26 cellular contexts compared by ENCODE assay signal in the genomic region with DNA sequence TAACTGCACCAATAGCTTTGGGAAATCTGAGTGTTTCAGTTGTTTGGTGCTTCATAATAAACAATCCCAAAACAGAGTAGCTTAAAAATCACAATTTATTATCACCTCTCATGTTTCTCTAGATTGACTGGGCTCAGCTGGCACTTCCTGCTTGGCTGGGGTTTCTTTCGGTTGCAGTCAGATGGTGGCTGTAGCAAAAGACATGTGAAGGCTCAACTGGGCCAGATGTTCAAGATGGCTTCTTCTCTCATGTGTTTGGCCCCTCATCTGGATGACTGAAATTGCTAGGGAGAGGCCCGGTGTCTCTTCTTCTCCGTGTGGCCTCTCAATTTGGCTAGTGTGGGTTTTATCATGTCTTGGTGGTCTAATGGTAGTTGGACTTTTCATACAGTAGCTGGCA. TPM values are rescaled to one million over a fixed set of nuclear protein-coding genes. Genes with fewer than 3 reads are reported as not detected.
"Had no signal": no experiment of that assay in that cellular context is flagged by ENCODE, and none has a peak within 500 bp of the region (broad histone marks: within the 10 kb centered on the region; RNA-seq: fewer than 3 reads in every experiment).

No MANE protein-coding gene starts in this region.

- H3K4me1 Mint-ChIP-seq: natural killer cell had no signal

- H3K4me1 ChIP-seq: testis had no signal

- H3K36me3 ChIP-seq: left ventricle myocardium inferior, ovary, right atrium auricular region, right lobe of liver, thyroid gland, transverse colon, upper lobe of left lung had no signal

- H3K27ac ChIP-seq: hepatocyte, left ventricle myocardium inferior, ovary, right atrium auricular region, right lobe of liver, testis, thyroid gland, transverse colon, upper lobe of left lung had no signal

- H3K27me3 ChIP-seq: hepatocyte, ovary, right atrium auricular region, testis, thyroid gland, upper lobe of left lung had no signal

- H3K79me2 ChIP-seq: hepatocyte had no signal

- H3K9me3 ChIP-seq: left ventricle myocardium inferior, ovary, right atrium auricular region, right lobe of liver, testis, thyroid gland, transverse colon, upper lobe of left lung had no signal

- H3K9me3 Mint-ChIP-seq: stimulated activated memory B cell treated with anti-CD40 and anti-IgM and Interleukin-4, amounts not matched to agents 10 μg/mL and 1 μg/mL and 100 μg/mL, for 72 hours; stimulated activated naive CD8-positive, alpha-beta T cell treated with anti-CD3 and anti-CD28 coated beads, Interleukin-15, amount 100 ng/mL, for 72 hours had no signal

- H2AFZ ChIP-seq: hepatocyte had no signal

- H3K4me2 ChIP-seq: hepatocyte, smooth muscle cell had no signal

- H3K27ac Mint-ChIP-seq: mesothelial cell of epicardium; naive B cell; natural killer cell; progenitor cell of endocrine pancreas; stimulated activated memory B cell treated with anti-CD40 and anti-IgM and Interleukin-4, amounts not matched to agents 10 μg/mL and 1 μg/mL and 100 μg/mL, for 72 hours; stimulated activated naive CD8-positive, alpha-beta T cell treated with anti-CD3 and anti-CD28 coated beads, Interleukin-15, amount 100 ng/mL, for 72 hours had no signal

- H3K4me3 ChIP-seq: hepatocyte, left ventricle myocardium inferior, lung, ovary, right atrium auricular region, right lobe of liver, smooth muscle cell, testis, thyroid gland, transverse colon, upper lobe of left lung had no signal

- H3K4me3 Mint-ChIP-seq: mesothelial cell of epicardium; naive B cell; natural killer cell; stimulated activated memory B cell treated with anti-CD40 and anti-IgM and Interleukin-4, amounts not matched to agents 10 μg/mL and 1 μg/mL and 100 μg/mL, for 72 hours; stimulated activated naive CD8-positive, alpha-beta T cell treated with anti-CD3 and anti-CD28 coated beads, Interleukin-15, amount 100 ng/mL, for 72 hours had no signal

- ATAC-seq: natural killer cell; right lobe of liver; stimulated activated memory B cell treated with anti-CD40 and anti-IgM and Interleukin-4, amounts not matched to agents 10 μg/mL and 1 μg/mL and 100 μg/mL, for 72 hours had no signal

- DNase-seq: islet precursor cell; left ventricle myocardium inferior; mesendoderm; naive B cell; natural killer cell; ovary; right lobe of liver; stimulated activated CD4-positive, alpha-beta T cell treated with anti-CD3 and anti-CD28 coated beads, Interleukin-1b, Interleukin-23, amount 100 ng/mL, for 48 hours; stimulated activated CD4-positive, alpha-beta T cell treated with anti-CD3 and anti-CD28 coated beads, Interleukin-2, amount 100 ng/mL, for 48 hours; stimulated activated CD4-positive, alpha-beta T cell treated with anti-CD3 and anti-CD28 coated beads, Interleukin-4, amount 100 ng/mL, for 4 hours; stimulated activated CD8-positive, alpha-beta memory T cell treated with anti-CD3 and anti-CD28 coated beads, Interleukin-4, amount 100 ng/mL, for 48 hours; stimulated activated naive CD4-positive, alpha-beta T cell treated with Interleukin-2 at 50 U/mL for 16 hours; stimulated activated naive CD8-positive, alpha-beta T cell treated with anti-CD3 and anti-CD28 coated beads, Interleukin-15, amount 100 ng/mL, for 72 hours; substantia nigra; testis; thyroid gland; transverse colon had no signal

- H3K36me3 Mint-ChIP-seq: mesothelial cell of epicardium; naive B cell; natural killer cell; stimulated activated memory B cell treated with anti-CD40 and anti-IgM and Interleukin-4, amounts not matched to agents 10 μg/mL and 1 μg/mL and 100 μg/mL, for 72 hours had no signal

RNA-seq across cellular contexts. Expression of a gene that starts 12.1 kb away (rescaled TPM):
- total RNA-seq: mononuclear cell had no signal
